In genomic region chr6:159178847-159179246, GRCh38 we compare ENCODE assay signal across 32 cellular contexts. TPM values are rescaled to one million over a fixed set of nuclear protein-coding genes. Genes with fewer than 3 reads are reported as not detected.
"Had no signal": no experiment of that assay in that cellular context is flagged by ENCODE, and none has a peak within 500 bp of the region (broad histone marks: within the 10 kb centered on the region; RNA-seq: fewer than 3 reads in every experiment).

No MANE protein-coding gene starts in this region.

- H3K79me2 ChIP-seq: parathyroid adenoma had no signal

- H3K4me1 ChIP-seq: parathyroid adenoma, psoas muscle, transverse colon, vagina had no signal

- H2AFZ ChIP-seq: parathyroid adenoma had no signal

- H3K27ac Mint-ChIP-seq: naive thymus-derived CD8-positive, alpha-beta T cell; natural killer cell treated with Interleukin-12 subunit alpha and Interleukin-12 subunit beta and Interleukin-15 and Interleukin-18, amount 100 ng/mL, for 72 hours; nephron progenitor cell; progenitor cell of endocrine pancreas; stimulated activated memory B cell treated with anti-CD40 and anti-IgM and Interleukin-4, amounts not matched to agents 10 μg/mL and 1 μg/mL and 100 μg/mL, for 72 hours; stimulated activated naive CD8-positive, alpha-beta T cell treated with anti-CD3 and anti-CD28 coated beads, Interleukin-15, amount 100 ng/mL, for 72 hours had no signal

- H3K27ac ChIP-seq: neutrophil, ovary, parathyroid adenoma, psoas muscle, right lobe of liver, spleen, suprapubic skin, testis, tibial artery, transverse colon, upper lobe of left lung, vagina had no signal

- H3K9me3 ChIP-seq: neutrophil, ovary, psoas muscle, right lobe of liver, sigmoid colon, spleen, suprapubic skin, testis, tibial artery, transverse colon, upper lobe of left lung, vagina had no signal

- DNase-seq: naive thymus-derived CD8-positive, alpha-beta T cell; nephron progenitor cell; nucleus accumbens; ovary; right cardiac atrium; right lobe of liver; sigmoid colon; spleen; stimulated activated CD4-positive, alpha-beta T cell treated with anti-CD3 and anti-CD28 coated beads, Interleukin-12 subunit alpha, Interleukin-12 subunit beta, amount 100 ng/mL, for 4 hours; stimulated activated CD4-positive, alpha-beta T cell treated with anti-CD3 and anti-CD28 coated beads, Interleukin-1b, Interleukin-23, amount 100 ng/mL, for 48 hours; stimulated activated CD4-positive, alpha-beta T cell treated with anti-CD3 and anti-CD28 coated beads, Interleukin-4, amount 100 ng/mL, for 1 hour; stimulated activated CD4-positive, alpha-beta T cell treated with anti-CD3 and anti-CD28 coated beads, Interleukin-4, amount 100 ng/mL, for 4 hours; stimulated activated CD8-positive, alpha-beta memory T cell treated with anti-CD3 and anti-CD28 coated beads, Interleukin-4, amount 100 ng/mL, for 48 hours; stimulated activated naive CD4-positive, alpha-beta T cell; stimulated activated naive CD8-positive, alpha-beta T cell treated with anti-CD3 and anti-CD28 coated beads, Interleukin-15, amount 100 ng/mL, for 72 hours; stimulated activated naive CD8-positive, alpha-beta T cell treated with anti-CD3 and anti-CD28 coated beads, Interleukin-15, Interleukin-2, amounts not matched to agents 100 U/mL and 50 U/mL, for 24 hours; substantia nigra; testis; tibial artery; transverse colon; upper lobe of left lung had no signal

- H3K4me3 Mint-ChIP-seq: naive thymus-derived CD8-positive, alpha-beta T cell; natural killer cell treated with Interleukin-12 subunit alpha and Interleukin-12 subunit beta and Interleukin-15 and Interleukin-18, amount 100 ng/mL, for 72 hours; nephron progenitor cell; neural crest cell; stimulated activated memory B cell treated with anti-CD40 and anti-IgM and Interleukin-4, amounts not matched to agents 10 μg/mL and 1 μg/mL and 100 μg/mL, for 72 hours; stimulated activated naive CD8-positive, alpha-beta T cell treated with anti-CD3 and anti-CD28 coated beads, Interleukin-15, amount 100 ng/mL, for 72 hours had no signal

- H3K27me3 ChIP-seq: ovary, right lobe of liver, suprapubic skin, testis, tibial artery, upper lobe of left lung, vagina had no signal

- H3K36me3 Mint-ChIP-seq: naive thymus-derived CD8-positive, alpha-beta T cell; natural killer cell treated with Interleukin-12 subunit alpha and Interleukin-12 subunit beta and Interleukin-15 and Interleukin-18, amount 100 ng/mL, for 72 hours; stimulated activated memory B cell treated with anti-CD40 and anti-IgM and Interleukin-4, amounts not matched to agents 10 μg/mL and 1 μg/mL and 100 μg/mL, for 72 hours had no signal

- H3K4me2 ChIP-seq: smooth muscle cell had no signal

- H3K36me3 ChIP-seq: neutrophil, ovary, right lobe of liver, sigmoid colon, spleen, suprapubic skin, tibial artery, transverse colon, upper lobe of left lung, vagina had no signal

- H3K9ac ChIP-seq: parathyroid adenoma had no signal

- H3K4me3 ChIP-seq: ovary, psoas muscle, right lobe of liver, sigmoid colon, skin epidermis, smooth muscle cell, spleen, suprapubic skin, testis, tibial artery, transverse colon, upper lobe of left lung, vagina had no signal

- H3K9me3 Mint-ChIP-seq: natural killer cell treated with Interleukin-12 subunit alpha and Interleukin-12 subunit beta and Interleukin-15 and Interleukin-18, amount 100 ng/mL, for 72 hours; nephron progenitor cell; stimulated activated memory B cell treated with anti-CD40 and anti-IgM and Interleukin-4, amounts not matched to agents 10 μg/mL and 1 μg/mL and 100 μg/mL, for 72 hours; stimulated activated naive CD8-positive, alpha-beta T cell treated with anti-CD3 and anti-CD28 coated beads, Interleukin-15, amount 100 ng/mL, for 72 hours had no signal

RNA-seq across cellular contexts. Expression of gene FNDC1, which starts 9.6 kb away (rescaled TPM):
- total RNA-seq: naive thymus-derived CD8-positive, alpha-beta T cell; natural killer cell treated with Interleukin-12 subunit alpha and Interleukin-12 subunit beta and Interleukin-15 and Interleukin-18, amount 100 ng/mL, for 72 hours; smooth muscle cell had no signal
- polyA plus RNA-seq: naive thymus-derived CD8-positive, alpha-beta T cell had no signal
